21 cellular contexts compared by ENCODE assay signal in genomic region chr1:55887103-55887712, GRCh38.
DNase-seq lines count a peak whose midpoint lies in the region; ATAC-seq, FAIRE-seq and TF ChIP-seq lines count a peak whose summit lies in the region.
"Had no signal": no experiment of that assay in that cellular context is flagged by ENCODE, and none has a peak within 500 bp of the region (broad histone marks: within the 10 kb centered on the region; RNA-seq: fewer than 3 reads in every experiment).

No MANE protein-coding gene starts in this region.

- TF ChIP-seq CTCF in A549 (IDR thresholded peaks at IDR 0.05) (no peak), SK-N-SH (IDR thresholded peaks at IDR 0.05) (no peak), PC-3 (conservative IDR thresholded peaks at IDR 0.05; ENCODE audit: low read depth, low read length) (no peak), Peyer's patch (IDR thresholded peaks at IDR 0.05) (no peak)

- intact Hi-C loops in PC-3 (cut with micrococcal nuclease): no loop called here

- H3K9ac ChIP-seq in SK-N-SH: no peak overlapping the region
- H3K9ac ChIP-seq in PC-3 (ENCODE audit: low read length): no peak overlapping the region
- H3K9ac ChIP-seq: BLaER1 treated with 17β-estradiol and CSF1 and Interleukin-3, amounts not matched to agents 10 nM and 100 nM had no signal

- WGBS in A549 (ENCODE audit: missing lambda C conversion rate): 52% methylated on average over 1 of the region's 1 CpG
- 33% methylated on average over 1 of the region's 1 CpG for WGBS in SK-N-SH (ENCODE audit: low lambda C conversion rate)

- 0 out of 3 replicates have a peak, but pooled peaks cover 4% of the 10 kb centered on the region for H3K9me3 ChIP-seq in A549
- H3K9me3 ChIP-seq in SK-N-SH: no peaks in the 10 kb centered on the region
- no peaks in the 10 kb centered on the region for H3K9me3 ChIP-seq in PC-3 (ENCODE audit: low read length)
- H3K9me3 ChIP-seq in Peyer's patch: no peaks in the 10 kb centered on the region

- CTCF ChIA-PET in A549 (lab: Yijun Ruan, JAX) (no interaction called here), SK-N-SH (lab: Yijun Ruan, JAX) (interaction anchor here (1.1 to 2.2 kb wide), 3 partner anchors 247 to 697 kb away, joined by 3 to 8 read pairs (median 4); no protein-coding TSS in a partner anchor), PC-3 (lab: Charles Lee) (no interaction called here)

- TF ChIP-seq RAD21 in A549 (conservative IDR thresholded peaks at IDR 0.05 in 1 of 2, IDR thresholded peaks at IDR 0.05 in 1 of 2) (no peak), SK-N-SH (IDR thresholded peaks at IDR 0.05; ENCODE audit: low read length) (peak; percentile 25; the same call in 1 of the 2 replicates)

- H3F3A ChIP-seq in SK-N-SH (replicated peaks; ENCODE audit: insufficient read depth): no peaks in the 10 kb centered on the region
- H3F3A ChIP-seq in PC-3 (ENCODE audit: low read length, unreplicated experiment): no peaks in the 10 kb centered on the region

- H3K4me2 ChIP-seq in A549 (no peak overlapping the region), SK-N-SH (no peak overlapping the region), PC-3 (ENCODE audit: low read length) (no peak overlapping the region)
- H3K4me2 ChIP-seq: BLaER1 treated with 17β-estradiol and CSF1 and Interleukin-3, amounts not matched to agents 10 nM and 100 nM had no signal

- H2AFZ ChIP-seq in SK-N-SH (ENCODE audit: low read depth) (no peak overlapping the region), PC-3 (ENCODE audit: low read length) (no peak overlapping the region)

- no peaks in the 10 kb centered on the region for H3K4me1 ChIP-seq in A549
- H3K4me1 ChIP-seq in SK-N-SH (ENCODE audit: control insufficient read depth in 1 of 2, insufficient read depth in 2 of 2, low read depth in 1 of 2, low read length in 1 of 2): peaks cover 0 to 24% of the 10 kb centered on the region in 2 experiments; a peak in 2 of 4 replicates
- H3K4me1 ChIP-seq in PC-3 (ENCODE audit: insufficient read depth, low read length): no peaks in the 10 kb centered on the region
- no peaks in the 10 kb centered on the region for H3K4me1 ChIP-seq in Peyer's patch
- H3K4me1 ChIP-seq: BLaER1 treated with 17β-estradiol and CSF1 and Interleukin-3, amounts not matched to agents 10 nM and 100 nM had no signal

- no TSS peak for BruUV-seq in PC-3 (replicated peaks; lab: Mats Ljungman, UMichigan)

- H3K79me2 ChIP-seq in SK-N-SH (ENCODE audit: insufficient read depth) (no peaks in the 10 kb centered on the region), PC-3 (ENCODE audit: low read length) (no peaks in the 10 kb centered on the region)

- no peaks in the 10 kb centered on the region for H3K36me3 ChIP-seq in SK-N-SH (replicated peaks in 1 of 2; ENCODE audit: control insufficient read depth in 1 of 2, insufficient read depth in 2 of 2, low read length in 1 of 2)
- no peaks in the 10 kb centered on the region for H3K36me3 ChIP-seq in PC-3 (ENCODE audit: low read depth, low read length)
- H3K36me3 ChIP-seq in Peyer's patch: no peaks in the 10 kb centered on the region
- H3K36me3 ChIP-seq: BLaER1 treated with 17β-estradiol and CSF1 and Interleukin-3, amounts not matched to agents 10 nM and 100 nM had no signal

- no peak overlapping the region for H3K27ac ChIP-seq in A549
- peak overlapping the region in 1 of 2 experiments; percentile 96; a peak in 2 of 4 replicates for H3K27ac ChIP-seq in SK-N-SH (ENCODE audit: low read depth in 2 of 2, low read length in 1 of 2)
- H3K27ac ChIP-seq in PC-3 (ENCODE audit: low read length): no peak overlapping the region
- no peak overlapping the region for H3K27ac ChIP-seq in Peyer's patch
- H3K27ac ChIP-seq: 22Rv1; BLaER1 treated with 17β-estradiol and CSF1 and Interleukin-3, amounts not matched to agents 10 nM and 100 nM; SK-N-MC had no signal

- no peak for ATAC-seq in A549
- no peak for ATAC-seq in PC-3
- no peak for ATAC-seq in HG02970 (IDR thresholded peaks at IDR 0.05; ENCODE audit: low FRiP score, unreplicated experiment)

- H3K4me3 ChIP-seq in A549 (no peak overlapping the region), SK-N-SH (ENCODE audit: low read depth in 2 of 2, low read length in 1 of 2) (no peak overlapping the region), PC-3 (ENCODE audit: low read length) (no peak overlapping the region), Peyer's patch (no peak overlapping the region)
- H3K4me3 ChIP-seq: BLaER1 treated with 17β-estradiol and CSF1 and Interleukin-3, amounts not matched to agents 10 nM and 100 nM; SK-N-MC had no signal

- FAIRE-seq in A549 (lab: Jason Lieb, UNC): no peak
- FAIRE-seq: GM18507 had no signal

- no peak for TF ChIP-seq EP300 in A549 (IDR thresholded peaks at IDR 0.05)
- TF ChIP-seq EP300 in SK-N-SH (IDR thresholded peaks at IDR 0.05; ENCODE audit: borderline replicate concordance in 1 of 2, low read depth in 1 of 2, low read length in 1 of 2): peak in 1 of 2 experiments; percentile 62; a peak in 2 of 4 replicates

- no peaks in the 10 kb centered on the region for H4K20me1 ChIP-seq in SK-N-SH (ENCODE audit: insufficient read depth)
- no peaks in the 10 kb centered on the region for H4K20me1 ChIP-seq in PC-3 (ENCODE audit: low read length)
- H4K20me1 ChIP-seq: BLaER1 treated with 17β-estradiol and CSF1 and Interleukin-3, amounts not matched to agents 10 nM and 100 nM had no signal

- POLR2A ChIA-PET in A549 (lab: Yijun Ruan, JAX): interaction anchor here (0.6 kb wide), 1 partner anchor 14 kb away, joined by 4 read pairs; no protein-coding TSS in a partner anchor
- POLR2A ChIA-PET in SK-N-SH (lab: Yijun Ruan, JAX): interaction anchor here (0.8 kb wide), 1 partner anchor 193 kb away, joined by 3 read pairs; no protein-coding TSS in a partner anchor
- POLR2A ChIA-PET in PC-3 (lab: Charles Lee; ENCODE audit: unreplicated experiment): no interaction called here

- H3K9me2 ChIP-seq in SK-N-SH: no peaks in the 10 kb centered on the region
- H3K9me2 ChIP-seq in PC-3 (replicated peaks; ENCODE audit: low read length): no peaks in the 10 kb centered on the region

- DNase-seq in DMS53 (lab: John Stamatoyannopoulos, UW) (peak; percentile 18), DMS53 treated with DMSO at 0.1 percent for 48 hours (lab: John Stamatoyannopoulos, UW; ENCODE audit: unreplicated experiment) (no peak), A549 (ENCODE audit: low read depth in 1 of 2, low spot score in 1 of 2) (no peak), SK-N-SH (peak; percentile 36), fibroblast of peridontal ligament (ENCODE audit: extremely low read depth) (peak; percentile 41), PC-3 (no peak), Peyer's patch (no peak)
- DNase-seq: CD4-positive, alpha-beta memory T cell; GDM1; KG1; NCI-H187; NCI-H2107; NCI-H2227 treated with DMSO at 0.1 percent for 48 hours; NCI-H510A treated with DMSO at 0.1 percent for 48 hours; NCI-H748 treated with DMSO at 0.1 percent for 48 hours; RPMI8226 had no signal

- no peaks in the 10 kb centered on the region for H3K27me3 ChIP-seq in SK-N-SH (ENCODE audit: insufficient read depth)
- H3K27me3 ChIP-seq in PC-3 (ENCODE audit: low read length): no peaks in the 10 kb centered on the region
- H3K27me3 ChIP-seq in Peyer's patch: no peaks in the 10 kb centered on the region
- H3K27me3 ChIP-seq: BLaER1 treated with 17β-estradiol and CSF1 and Interleukin-3, amounts not matched to agents 10 nM and 100 nM had no signal

- TF ChIP-seq POLR2A in A549 (IDR thresholded peaks at IDR 0.05; ENCODE audit: low read length) (no peak), Peyer's patch (IDR thresholded peaks at IDR 0.05) (no peak)

TF ChIP-seq in A549, 52 proteins besides CTCF, POLR2A, EP300 and RAD21:
- peak; percentile 60 for TF ChIP-seq MAFK (IDR thresholded peaks at IDR 0.05; ENCODE audit: partially characterized antibody)
- TF ChIP-seq HMGXB4 (CRISPR knock-in tag; IDR thresholded peaks at IDR 0.05; ENCODE audit: borderline replicate concordance): no peak
- no peak for TF ChIP-seq TP53 (CRISPR knock-in tag; IDR thresholded peaks at IDR 0.05)
TF ChIP-seq in A549: peak in this region for 1.

TF ChIP-seq in SK-N-SH, 30 proteins besides CTCF, POLR2A, EP300 and RAD21 (continues in another document):
- TF ChIP-seq YY1 (IDR thresholded peaks at IDR 0.05; ENCODE audit: low read depth): no peak
- no peak for TF ChIP-seq USF2 (IDR thresholded peaks at IDR 0.05; ENCODE audit: borderline replicate concordance, low read depth, low read length)
- no peak for TF ChIP-seq SMC3 (IDR thresholded peaks at IDR 0.05; ENCODE audit: low read depth, low read length)
- no peak for TF ChIP-seq SIN3A (IDR thresholded peaks at IDR 0.05; ENCODE audit: borderline replicate concordance, low read depth, low read length)
- TF ChIP-seq ELF1 (IDR thresholded peaks at IDR 0.05): no peak
- TF ChIP-seq GATA2 (CRISPR knock-in tag; IDR thresholded peaks at IDR 0.05): no peak; the same call in 1 of the 2 replicates
- TF ChIP-seq NRF1 (IDR thresholded peaks at IDR 0.05; ENCODE audit: low read depth, low read length): no peak
- TF ChIP-seq RCOR1 (IDR thresholded peaks at IDR 0.05; ENCODE audit: low read length): no peak
- no peak for TF ChIP-seq TAF1 (IDR thresholded peaks at IDR 0.05; ENCODE audit: borderline replicate concordance, low read depth, low read length)
- TF ChIP-seq ZBTB33 (IDR thresholded peaks at IDR 0.05; ENCODE audit: borderline replicate concordance, low read depth): no peak
- no peak for TF ChIP-seq FOSL2 (IDR thresholded peaks at IDR 0.05; ENCODE audit: borderline replicate concordance, low read depth)

Comparison
In these comparisons a context has a peak if more than half of its experiments do, and no peak if none do; other contexts are left out.
1. DNase-seq: peak in DMS53 (single experiment), SK-N-SH (single experiment) and fibroblast of peridontal ligament (single experiment); none in DMS53 treated with DMSO at 0.1 percent for 48 hours (single experiment), A549 (0 of 2), PC-3 (single experiment) and Peyer's patch (0 of 3).